Comparison of ENCODE assay signal across 8 cellular contexts in genomic region chr22:40818192-40818746, GRCh38. TPM values are rescaled to one million over a fixed set of nuclear protein-coding genes. Genes with fewer than 3 reads are reported as not detected.
DNase-seq lines count a peak whose midpoint lies in the region; ATAC-seq and TF ChIP-seq lines count a peak whose summit lies in the region.

No MANE protein-coding gene starts in this region.

- 25 to 31% methylated on average over 8 to 14 of the region's 14 CpGs for WGBS in transverse colon (ENCODE audit: low coverage in 1 of 2), 2 donors

- H3K4me3 ChIP-seq in transverse colon = peak overlapping the region; percentile 67 to 97 (median 81)

- H3K4me3 Mint-ChIP-seq in stimulated activated naive CD8-positive, alpha-beta T cell treated with anti-CD3 and anti-CD28 coated beads, Interleukin-15, Interleukin-2, amounts not matched to agents 100 ng/mL and 50 ng/mL, for 24 hours = peak overlapping the region; percentile 88
- peak overlapping the region; percentile 80 to 98 (median 96) for H3K4me3 Mint-ChIP-seq in immature natural killer cell

- no peak for TF ChIP-seq POLR2A in transverse colon (IDR thresholded peaks at IDR 0.05)

- peak overlapping the region; percentile 94 for H3K27ac Mint-ChIP-seq in stimulated activated naive CD8-positive, alpha-beta T cell treated with anti-CD3 and anti-CD28 coated beads, Interleukin-15, Interleukin-2, amounts not matched to agents 100 ng/mL and 50 ng/mL, for 24 hours
- peak overlapping the region; percentile 90 to 99 (median 93) for H3K27ac Mint-ChIP-seq in immature natural killer cell

- TF ChIP-seq CTCF in transverse colon (IDR thresholded peaks at IDR 0.05) = no peak

- in situ Hi-C loops in transverse colon (cut with MboI; ENCODE audit: low pct_ligation_motif_present in 1 of 4, low pct_unique_long_range_greater_than_20kb in 1 of 4, low sequenced_read_pairs in 3 of 4) = no loop called here

- H3K36me3 ChIP-seq in transverse colon = peaks cover 0 to 3% (median 0%) of the 10 kb centered on the region in 4 donors

- no peaks in the 10 kb centered on the region for H3K27me3 Mint-ChIP-seq in stimulated activated naive CD8-positive, alpha-beta T cell treated with anti-CD3 and anti-CD28 coated beads, Interleukin-15, Interleukin-2, amounts not matched to agents 100 ng/mL and 50 ng/mL, for 24 hours
- peaks cover 0 to 6% (median 0%) of the 10 kb centered on the region in 3 donors for H3K27me3 Mint-ChIP-seq in immature natural killer cell (ENCODE audit: low read depth in 3 of 3)

- no peak for ATAC-seq in stimulated activated naive CD8-positive, alpha-beta T cell treated with anti-CD3 and anti-CD28 coated beads, Interleukin-15, Interleukin-2, amounts not matched to agents 100 U/mL and 50 U/mL, for 24 hours
- ATAC-seq in HG02852 (IDR thresholded peaks at IDR 0.05; ENCODE audit: unreplicated experiment) (no peak), sciatic nerve (no peak)

- TF ChIP-seq EP300 in transverse colon (IDR thresholded peaks at IDR 0.05; ENCODE audit: low read depth) = no peak

- peaks cover 34% of the 10 kb centered on the region for H3K4me1 Mint-ChIP-seq in stimulated activated naive CD8-positive, alpha-beta T cell treated with anti-CD3 and anti-CD28 coated beads, Interleukin-15, Interleukin-2, amounts not matched to agents 100 ng/mL and 50 ng/mL, for 24 hours (ENCODE audit: low read depth)
- H3K4me1 Mint-ChIP-seq in immature natural killer cell = peaks cover 27 to 47% of the 10 kb centered on the region in 2 donors

- no peaks in the 10 kb centered on the region for H3K9me3 Mint-ChIP-seq in stimulated activated naive CD8-positive, alpha-beta T cell treated with anti-CD3 and anti-CD28 coated beads, Interleukin-15, Interleukin-2, amounts not matched to agents 100 ng/mL and 50 ng/mL, for 24 hours
- no peaks in the 10 kb centered on the region for H3K9me3 Mint-ChIP-seq in immature natural killer cell

- peak overlapping the region in 1 of 4 donors; percentile 88 for H3K27ac ChIP-seq in transverse colon

- peaks cover 10 to 24% (median 22%) of the 10 kb centered on the region in 4 donors for H3K4me1 ChIP-seq in transverse colon

- H3K36me3 Mint-ChIP-seq in stimulated activated naive CD8-positive, alpha-beta T cell treated with anti-CD3 and anti-CD28 coated beads, Interleukin-15, Interleukin-2, amounts not matched to agents 100 ng/mL and 50 ng/mL, for 24 hours (ENCODE audit: low read depth) = peaks cover 36% of the 10 kb centered on the region
- H3K36me3 Mint-ChIP-seq in immature natural killer cell = peaks cover 0 to 4% (median 0%) of the 10 kb centered on the region in 3 donors

- H3K9me3 ChIP-seq in transverse colon = no peaks in the 10 kb centered on the region

- H3K27me3 ChIP-seq in transverse colon = no peaks in the 10 kb centered on the region

- intact Hi-C loops in transverse colon (cut with DNase I; ENCODE audit: low total_unique reads) (no loop called here), sciatic nerve (cut with DNase I) (no loop called here)

- no peak for DNase-seq in stimulated activated naive CD8-positive, alpha-beta T cell treated with anti-CD3 and anti-CD28 coated beads, Interleukin-15, Interleukin-2, amounts not matched to agents 100 U/mL and 50 U/mL, for 24 hours
- DNase-seq in activated T-helper 1 cell treated with Interleukin-2 at 50 U/mL for 16 hours (ENCODE audit: low read depth) = peak; percentile 1
- peak in 2 of 3 donors; percentile 26 to 30 for DNase-seq in immature natural killer cell
- DNase-seq in transverse colon = no peak
- no peak for DNase-seq in cerebellar cortex (ENCODE audit: low spot score)
- no peak for DNase-seq in sciatic nerve (ENCODE audit: low spot score)

RNA-seq across cellular contexts. Expression of gene SLC25A17, which starts 0.9 kb away (rescaled TPM):
- 10 to 100 TPM; 18.5 to 26.6 (median 22.2) TPM for polyA plus RNA-seq in immature natural killer cell
- total RNA-seq in transverse colon (10 to 100 TPM in 3 of 4 donors, 1 to 10 TPM in 1; 8.0 to 20.2 (median 12.5) TPM), sciatic nerve (19.6 TPM)

RNA-seq across cellular contexts. Expression of gene ST13, which starts 38.2 kb away (rescaled TPM):
- polyA plus RNA-seq in immature natural killer cell = 100 to 1,000 TPM; 111 to 131 (median 111) TPM
- total RNA-seq in transverse colon (100 to 1,000 TPM in 2 of 4 donors, 10 to 100 TPM in 2; 39.6 to 113 (median 79.7) TPM), sciatic nerve (238 TPM)

RNA-seq across cellular contexts. Expression of gene XPNPEP3, which starts 38.7 kb away (rescaled TPM):
- polyA plus RNA-seq in immature natural killer cell = 10 to 100 TPM in 1 of 3 donors, 1 to 10 TPM in 2; 5.9 to 11.4 (median 9.9) TPM
- total RNA-seq in transverse colon (10 to 100 TPM in 1 of 4 donors, 1 to 10 TPM in 3; 5.8 to 14.1 (median 7.8) TPM), sciatic nerve (19.2 TPM)

RNA-seq across cellular contexts. Expression of gene DNAJB7, which starts 43.6 kb away (rescaled TPM):
- polyA plus RNA-seq in immature natural killer cell = under 1 TPM in 1 of 3 donors, not detected in 2; 0.21 TPM
- total RNA-seq in transverse colon (10 to 100 TPM in 1 of 4 donors, under 1 TPM in 2, not detected in 1; 0.55 to 24.9 (median 0.64) TPM), sciatic nerve (not detected)

Comparison
In these comparisons a context has a peak if more than half of its experiments do, and no peak if none do; other contexts are left out.
1. DNase-seq: peak in activated T-helper 1 cell treated with Interleukin-2 at 50 U/mL for 16 hours (single experiment) and immature natural killer cell (2 of 3); none in stimulated activated naive CD8-positive, alpha-beta T cell treated with anti-CD3 and anti-CD28 coated beads, Interleukin-15, Interleukin-2, amounts not matched to agents 100 U/mL and 50 U/mL, for 24 hours (single experiment), transverse colon (single experiment), cerebellar cortex (single experiment) and sciatic nerve (single experiment).